ENCODE assay signal across 12 cellular contexts in the genomic region with DNA sequence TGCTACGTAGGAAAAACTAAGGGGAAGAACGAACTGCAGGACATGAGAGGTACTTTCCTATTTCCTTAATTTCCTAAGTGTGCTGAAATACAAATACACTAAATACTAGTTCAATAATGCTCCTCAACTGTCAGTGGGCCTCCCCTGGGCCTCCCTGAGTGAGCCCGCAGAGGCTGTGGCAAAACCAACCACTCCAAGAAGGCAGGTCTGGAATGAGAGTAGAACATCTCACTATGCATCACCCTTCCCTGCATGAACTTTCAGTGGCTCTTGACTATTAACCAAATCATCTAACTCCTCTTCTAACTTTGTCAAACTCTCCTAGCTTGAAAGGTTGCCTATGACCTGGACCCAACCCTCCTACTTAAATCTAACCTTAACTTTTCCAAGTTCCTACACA.
DNase-seq lines count a peak whose midpoint lies in the region; ATAC-seq lines count a peak whose summit lies in the region.
"Had no signal": no experiment of that assay in that cellular context is flagged by ENCODE, and none has a peak within 500 bp of the region (broad histone marks: within the 10 kb centered on the region; RNA-seq: fewer than 3 reads in every experiment).

No MANE protein-coding gene starts in this region.

- peak; percentile 58 for ATAC-seq in activated T-helper 17 cell treated with anti-CD3 and anti-CD28 coated beads, Interleukin-2, amount 50 U/mL, for 72 hours (replicated peaks)
- peak; percentile 68 for ATAC-seq in stimulated activated effector memory CD8-positive, alpha-beta T cell treated with anti-CD3 and anti-CD28 coated beads, Interleukin-12 subunit alpha, Interleukin-12 subunit beta, amount 100 ng/mL, for 72 hours
- ATAC-seq: A549, HCT116 had no signal

- DNase-seq in activated T-cell treated with anti-CD3 and anti-CD28 coated beads for 48 hours (ENCODE audit: low read depth) (peak; percentile 1), retina (no peak)
- DNase-seq in activated T-cell treated with anti-CD3 and anti-CD28 coated beads, Interleukin-2, amount 50 U/mL, for 1 hour: no peak
- peak; percentile 17 for DNase-seq in T-helper 2 cell treated with Interferon-gamma antibody and Interleukin-4, amounts not matched to agents 5 μg/mL and 100 μg/mL, for 36 hours (ENCODE audit: low spot score)
- no peak for DNase-seq in stimulated activated effector memory CD8-positive, alpha-beta T cell treated with anti-CD3 and anti-CD28 coated beads, Interleukin-12 subunit alpha, Interleukin-12 subunit beta, amount 100 ng/mL, for 72 hours (ENCODE audit: low spot score in 2 of 2)
- DNase-seq: BE2C; CD4-positive, alpha-beta memory T cell; DMS79; GM23248 had no signal

- H3K4me1 Mint-ChIP-seq in T-helper 2 cell treated with Interferon-gamma antibody and Interleukin-4, amounts not matched to agents 5 μg/mL and 100 μg/mL, for 36 hours (ENCODE audit: low read depth): peaks cover 31% of the 10 kb centered on the region
- peaks cover 16% of the 10 kb centered on the region for H3K4me1 Mint-ChIP-seq in activated T-helper 17 cell treated with anti-CD3 and anti-CD28 coated beads, Interleukin-2, amount 50 U/mL, for 72 hours
- H3K4me1 Mint-ChIP-seq in stimulated activated effector memory CD8-positive, alpha-beta T cell treated with anti-CD3 and anti-CD28 coated beads, Interleukin-12 subunit alpha, Interleukin-12 subunit beta, amount 100 ng/mL, for 72 hours: peaks cover 37% of the 10 kb centered on the region

- H3K9me3 Mint-ChIP-seq in T-helper 2 cell treated with Interferon-gamma antibody and Interleukin-4, amounts not matched to agents 5 μg/mL and 100 μg/mL, for 36 hours: no peaks in the 10 kb centered on the region
- H3K9me3 Mint-ChIP-seq in activated T-helper 17 cell treated with anti-CD3 and anti-CD28 coated beads, Interleukin-2, amount 50 U/mL, for 72 hours: no peaks in the 10 kb centered on the region
- no peaks in the 10 kb centered on the region for H3K9me3 Mint-ChIP-seq in stimulated activated effector memory CD8-positive, alpha-beta T cell treated with anti-CD3 and anti-CD28 coated beads, Interleukin-12 subunit alpha, Interleukin-12 subunit beta, amount 100 ng/mL, for 72 hours
- H3K9me3 Mint-ChIP-seq: CD4-positive, alpha-beta memory T cell had no signal

- no peak overlapping the region for H3K4me3 Mint-ChIP-seq in T-helper 2 cell treated with Interferon-gamma antibody and Interleukin-4, amounts not matched to agents 5 μg/mL and 100 μg/mL, for 36 hours
- H3K4me3 Mint-ChIP-seq in activated T-helper 17 cell treated with anti-CD3 and anti-CD28 coated beads, Interleukin-2, amount 50 U/mL, for 72 hours: no peak overlapping the region
- H3K4me3 Mint-ChIP-seq in stimulated activated effector memory CD8-positive, alpha-beta T cell treated with anti-CD3 and anti-CD28 coated beads, Interleukin-12 subunit alpha, Interleukin-12 subunit beta, amount 100 ng/mL, for 72 hours: no peak overlapping the region
- H3K4me3 Mint-ChIP-seq: CD4-positive, alpha-beta memory T cell had no signal

- H3K27ac Mint-ChIP-seq in T-helper 2 cell treated with Interferon-gamma antibody and Interleukin-4, amounts not matched to agents 5 μg/mL and 100 μg/mL, for 36 hours: no peak overlapping the region
- no peak overlapping the region for H3K27ac Mint-ChIP-seq in activated T-helper 17 cell treated with anti-CD3 and anti-CD28 coated beads, Interleukin-2, amount 50 U/mL, for 72 hours
- H3K27ac Mint-ChIP-seq in stimulated activated effector memory CD8-positive, alpha-beta T cell treated with anti-CD3 and anti-CD28 coated beads, Interleukin-12 subunit alpha, Interleukin-12 subunit beta, amount 100 ng/mL, for 72 hours: no peak overlapping the region
- H3K27ac Mint-ChIP-seq: CD4-positive, alpha-beta memory T cell had no signal

- H3K27me3 Mint-ChIP-seq in T-helper 2 cell treated with Interferon-gamma antibody and Interleukin-4, amounts not matched to agents 5 μg/mL and 100 μg/mL, for 36 hours (ENCODE audit: low read depth): no peaks in the 10 kb centered on the region
- no peaks in the 10 kb centered on the region for H3K27me3 Mint-ChIP-seq in activated T-helper 17 cell treated with anti-CD3 and anti-CD28 coated beads, Interleukin-2, amount 50 U/mL, for 72 hours
- H3K27me3 Mint-ChIP-seq: CD4-positive, alpha-beta memory T cell had no signal

- H3K36me3 Mint-ChIP-seq in T-helper 2 cell treated with Interferon-gamma antibody and Interleukin-4, amounts not matched to agents 5 μg/mL and 100 μg/mL, for 36 hours (ENCODE audit: low read depth): peaks cover 30% of the 10 kb centered on the region
- H3K36me3 Mint-ChIP-seq in activated T-helper 17 cell treated with anti-CD3 and anti-CD28 coated beads, Interleukin-2, amount 50 U/mL, for 72 hours (ENCODE audit: low read depth): peaks cover 45% of the 10 kb centered on the region
- peaks cover 32% of the 10 kb centered on the region for H3K36me3 Mint-ChIP-seq in stimulated activated effector memory CD8-positive, alpha-beta T cell treated with anti-CD3 and anti-CD28 coated beads, Interleukin-12 subunit alpha, Interleukin-12 subunit beta, amount 100 ng/mL, for 72 hours

Comparison
In these comparisons a context has a peak if more than half of its experiments do, and no peak if none do; other contexts are left out.
1. DNase-seq: peak in activated T-cell treated with anti-CD3 and anti-CD28 coated beads for 48 hours (single experiment) and T-helper 2 cell treated with Interferon-gamma antibody and Interleukin-4, amounts not matched to agents 5 μg/mL and 100 μg/mL, for 36 hours (single experiment); none in activated T-cell treated with anti-CD3 and anti-CD28 coated beads, Interleukin-2, amount 50 U/mL, for 1 hour (single experiment), stimulated activated effector memory CD8-positive, alpha-beta T cell treated with anti-CD3 and anti-CD28 coated beads, Interleukin-12 subunit alpha, Interleukin-12 subunit beta, amount 100 ng/mL, for 72 hours (0 of 2) and retina (single experiment).